Comparison of ENCODE assay signal across 8 cellular contexts in genomic region chr4:77734928-77735327, GRCh38.
A peak's percentile ranks its signal among the peaks of the same experiment; 100 is the strongest.
DNase-seq lines count a peak whose midpoint lies in the region; ATAC-seq, FAIRE-seq and TF ChIP-seq lines count a peak whose summit lies in the region.

No MANE protein-coding gene starts in this region.

- intact Hi-C loops in ovary (cut with DNase I) = no loop called here

- peak; percentile 42 for DNase-seq in DMS53 treated with DMSO at 0.1 percent for 48 hours (lab: John Stamatoyannopoulos, UW; ENCODE audit: unreplicated experiment)
- DNase-seq in T-helper 1 cell = peak in 3 of 5 donors; percentile 13 to 75 (median 19)
- peak; percentile 50 for DNase-seq in fibroblast of pulmonary artery (ENCODE audit: low read depth)
- DNase-seq in urothelium cell line (ENCODE audit: low spot score) = peak; percentile 62
- DNase-seq in ovary = no peak
- DNase-seq in hypothalamus (lab: John Stamatoyannopoulos, UW) = no peak

- H3K9me3 ChIP-seq in ovary = no peaks in the 10 kb centered on the region

- no peak for TF ChIP-seq EP300 in ovary (IDR thresholded peaks at IDR 0.05)

- ATAC-seq in GM19438 (IDR thresholded peaks at IDR 0.05; ENCODE audit: low read depth, unreplicated experiment) = peak; percentile 90
- ATAC-seq in HG03280 (IDR thresholded peaks at IDR 0.05; ENCODE audit: unreplicated experiment) = peak; percentile 94

- H3K4me3 ChIP-seq in fibroblast of pulmonary artery (replicated peaks; ENCODE audit: low read depth, low read length) (no peak overlapping the region), ovary (no peak overlapping the region)

- peaks cover 3% of the 10 kb centered on the region for H3K4me1 ChIP-seq in ovary (ENCODE audit: insufficient read depth)

- 88 to 91% (median 88%) methylated on average over 4 of the region's 4 CpGs for WGBS in ovary, 3 donors

- no peak for FAIRE-seq in urothelium cell line (lab: Jason Lieb, UNC)

- no peaks in the 10 kb centered on the region for H3K36me3 ChIP-seq in ovary

- no peak overlapping the region for H3K27ac ChIP-seq in ovary

- TF ChIP-seq POLR2A in ovary (IDR thresholded peaks at IDR 0.05) = no peak

- no peaks in the 10 kb centered on the region for H3K27me3 ChIP-seq in ovary

- TF ChIP-seq CTCF in fibroblast of pulmonary artery (IDR thresholded peaks at IDR 0.05; ENCODE audit: low read length, missing control alignments) (no peak), ovary (IDR thresholded peaks at IDR 0.05) (no peak)

Comparison
In these comparisons a context has a peak if more than half of its experiments do, and no peak if none do; other contexts are left out.
1. DNase-seq: peak in DMS53 treated with DMSO at 0.1 percent for 48 hours (single experiment), T-helper 1 cell (3 of 5), fibroblast of pulmonary artery (single experiment) and urothelium cell line (single experiment); none in ovary (0 of 5) and hypothalamus (0 of 51).